Comparison of ENCODE assay signal across 5 cellular contexts in the genomic region with DNA sequence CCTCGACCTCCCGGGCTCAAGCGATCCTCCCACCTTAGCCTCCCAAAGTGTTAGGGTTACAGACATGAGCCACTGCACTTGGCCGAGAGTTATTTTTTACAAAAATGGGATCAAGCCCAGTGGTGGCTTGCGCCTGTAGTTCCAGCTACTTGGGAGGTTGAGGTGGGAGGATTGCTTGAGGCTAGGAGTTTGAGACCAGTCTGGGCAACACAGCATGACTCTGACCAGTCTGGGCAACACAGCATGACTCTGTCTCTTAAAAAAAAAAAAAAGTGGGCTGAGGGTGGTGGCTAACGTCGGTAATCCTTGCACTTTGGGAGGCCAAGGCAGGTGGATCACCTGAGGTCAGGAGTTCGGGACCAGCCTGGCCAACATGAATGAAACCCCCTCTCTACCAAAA. TPM values are rescaled to one million over a fixed set of nuclear protein-coding genes. Genes with fewer than 3 reads are reported as not detected.
DNase-seq lines count a peak whose midpoint lies in the region; FAIRE-seq and TF ChIP-seq lines count a peak whose summit lies in the region.
"Not testable (repeated sequence)": the region's sequence is repeated elsewhere in the genome, so short reads cannot be mapped to it uniquely, and the experiment has no call there.

No MANE protein-coding gene starts in this region.

- not testable (repeated sequence) for H3K18ac ChIP-seq in H1 (ENCODE audit: extremely low read depth, low read length); trophoblast cell (ENCODE audit: low read length)

- not testable (repeated sequence) for H3K9ac ChIP-seq in Loucy (ENCODE audit: low read depth, low read length, poor library complexity, severe bottlenecking); H1 (replicated peaks in 1 of 4; ENCODE audit: extremely low read depth in 1 of 4, low read depth in 3 of 4, low read length in 3 of 4); trophoblast cell (ENCODE audit: low read length)

- not testable (repeated sequence) for H3K9me3 Mint-ChIP-seq in activated naive CD4-positive, alpha-beta T cell treated with anti-CD3 and anti-CD28 coated beads, Interleukin-2, amount 50 U/mL, for 24 hours

- TF ChIP-seq CTCF in HEK293 (tag by site-specific recombination; IDR thresholded peaks at IDR 0.05); Loucy (conservative IDR thresholded peaks at IDR 0.05; ENCODE audit: low read length); H1 (IDR thresholded peaks at IDR 0.05; ENCODE audit: control extremely low read depth in 1 of 3, insufficient read depth in 1 of 3, low read depth in 1 of 3, low read length in 3 of 3): not testable (repeated sequence)

- not testable (repeated sequence) for H3K27ac ChIP-seq in HEK293 (ENCODE audit: extremely low read depth, low read depth, low read length); H1 (ENCODE audit: low read depth, low read length); trophoblast cell (ENCODE audit: low read depth, low read length)

- not testable (repeated sequence) for H3F3A ChIP-seq in Loucy (ENCODE audit: low read depth)

- H3K4me1 Mint-ChIP-seq in activated naive CD4-positive, alpha-beta T cell treated with anti-CD3 and anti-CD28 coated beads, Interleukin-2, amount 50 U/mL, for 24 hours = peaks cover 70% of the 10 kb centered on the region

- H3K4me1 ChIP-seq in HEK293 (ENCODE audit: control insufficient read depth, insufficient read depth, low read length) = peaks cover 29% of the 10 kb centered on the region
- peaks cover 64% of the 10 kb centered on the region for H3K4me1 ChIP-seq in Loucy (ENCODE audit: insufficient read depth, low read length, poor library complexity, severe bottlenecking)
- not testable (repeated sequence) for H3K4me1 ChIP-seq in H1 (replicated peaks in 1 of 4; ENCODE audit: control insufficient read depth in 3 of 4, insufficient read depth in 4 of 4, low read length in 3 of 4); trophoblast cell (ENCODE audit: control insufficient read depth in 1 of 2, insufficient read depth in 2 of 2, low read length in 2 of 2)

- H3K23ac ChIP-seq in H1 (ENCODE audit: insufficient read length); trophoblast cell (ENCODE audit: low read length): not testable (repeated sequence)

- H3K27me3 ChIP-seq in Loucy (ENCODE audit: insufficient read depth, low read length, poor library complexity, severe bottlenecking); H1 (replicated peaks in 1 of 4; ENCODE audit: control insufficient read depth in 3 of 4, extremely low read depth in 1 of 4, insufficient read depth in 3 of 4, low read length in 3 of 4); trophoblast cell (ENCODE audit: insufficient read depth, low read length): not testable (repeated sequence)

- H2BK12ac ChIP-seq in H1 (ENCODE audit: low read depth, low read length); trophoblast cell (ENCODE audit: low read length): not testable (repeated sequence)

- H4K8ac ChIP-seq in H1 (ENCODE audit: extremely low read depth, insufficient read depth, low read length) = peak overlapping the region; percentile 62; the same call in 1 of the 2 replicates
- not testable (repeated sequence) for H4K8ac ChIP-seq in trophoblast cell (ENCODE audit: low read depth, low read length)

- not testable (repeated sequence) for H3K23me2 ChIP-seq in H1 (ENCODE audit: low read depth, low read length)

- H3K27me3 Mint-ChIP-seq in activated naive CD4-positive, alpha-beta T cell treated with anti-CD3 and anti-CD28 coated beads, Interleukin-2, amount 50 U/mL, for 24 hours = not testable (repeated sequence)

- CTCF ChIA-PET in HEK293 (lab: Yijun Ruan, JAX) = interaction anchor here (1.0 kb wide), 1 partner anchor 46 kb away, joined by 5 read pairs; no protein-coding TSS in a partner anchor
- CTCF ChIA-PET in H1 (lab: Charles Lee; ENCODE audit: partially characterized antibody) = interaction anchor here (1.0 kb wide), 1 partner anchor 95 kb away, joined by 3 read pairs; no protein-coding TSS in a partner anchor

- not testable (repeated sequence) for H3K14ac ChIP-seq in H1 (ENCODE audit: insufficient read length); trophoblast cell (ENCODE audit: low read length)

- not testable (repeated sequence) for H3K4ac ChIP-seq in H1 (replicated peaks; ENCODE audit: insufficient read length, low read depth, low read length)
- H3K4ac ChIP-seq in trophoblast cell (ENCODE audit: low read depth, low read length) = peak overlapping the region; percentile 80

- H2BK5ac ChIP-seq in H1 (ENCODE audit: low read depth, low read length); trophoblast cell (ENCODE audit: low read depth, low read length, poor library complexity): not testable (repeated sequence)

- H3K4me3 Mint-ChIP-seq in activated naive CD4-positive, alpha-beta T cell treated with anti-CD3 and anti-CD28 coated beads, Interleukin-2, amount 50 U/mL, for 24 hours = peak overlapping the region; percentile 7

- H4K12ac ChIP-seq in trophoblast cell (ENCODE audit: low read depth, low read length) = not testable (repeated sequence)

- POLR2A ChIA-PET in HEK293 (lab: Yijun Ruan, JAX) = not testable (repeated sequence)
- POLR2A ChIA-PET in H1 (lab: Charles Lee; ENCODE audit: partially characterized antibody) = interaction anchor here (1.0 to 1.1 kb wide), 2 partner anchors 34 to 96 kb away, joined by 3 read pairs; no protein-coding TSS in a partner anchor

- H4K20me1 ChIP-seq in Loucy (ENCODE audit: insufficient read depth, low read length, poor library complexity, severe bottlenecking) (peaks cover 85% of the 10 kb centered on the region), H1 (replicated peaks in 1 of 2; ENCODE audit: control insufficient read depth in 1 of 2, insufficient read depth in 2 of 2, low read length in 2 of 2) (peaks cover 2 to 20% of the 10 kb centered on the region in 2 experiments)

- H4K91ac ChIP-seq in H1 (replicated peaks; ENCODE audit: insufficient read length, low read length); trophoblast cell (ENCODE audit: low read depth, low read length): not testable (repeated sequence)

- H3K27ac Mint-ChIP-seq in activated naive CD4-positive, alpha-beta T cell treated with anti-CD3 and anti-CD28 coated beads, Interleukin-2, amount 50 U/mL, for 24 hours = not testable (repeated sequence)

- TF ChIP-seq EP300 in H1 (IDR thresholded peaks at IDR 0.05; ENCODE audit: borderline replicate concordance in 1 of 2, low read depth in 2 of 2, low read length in 2 of 2) = not testable (repeated sequence)

- H3K79me2 ChIP-seq in Loucy (ENCODE audit: insufficient read depth, low read length) (peaks cover 93% of the 10 kb centered on the region), H1 (ENCODE audit: control insufficient read depth in 1 of 2, insufficient read depth in 2 of 2, low read length in 2 of 2) (peaks cover 26 to 86% of the 10 kb centered on the region in 2 experiments), trophoblast cell (ENCODE audit: control insufficient read depth, insufficient read depth, low read length, poor library complexity) (peaks cover 16% of the 10 kb centered on the region)

- DNase-seq in H1 (ENCODE audit: low read depth in 1 of 2, low spot score in 2 of 2); trophoblast cell: not testable (repeated sequence)

- H3K4me3 ChIP-seq in HEK293 (ENCODE audit: low read depth, low read length); H1 (ENCODE audit: extremely low read depth in 1 of 4, insufficient read depth in 2 of 4, low read depth in 3 of 4, low read length in 4 of 4); trophoblast cell (ENCODE audit: low read depth, low read length): not testable (repeated sequence)
- peak overlapping the region; percentile 45 for H3K4me3 ChIP-seq in Loucy (ENCODE audit: low read length, poor library complexity, severe bottlenecking)

- not testable (repeated sequence) for TF ChIP-seq POLR2A in H1 (IDR thresholded peaks at IDR 0.05; ENCODE audit: control extremely low read depth in 1 of 2, low read depth in 2 of 2, low read length in 2 of 2)

- H3K4me2 ChIP-seq in Loucy (ENCODE audit: low read depth, low read length, poor library complexity, severe bottlenecking) = peak overlapping the region; percentile 98
- not testable (repeated sequence) for H3K4me2 ChIP-seq in H1 (ENCODE audit: insufficient read depth in 1 of 2, low read depth in 2 of 2, low read length in 2 of 2); trophoblast cell (ENCODE audit: low read length)

- WGBS in H1 (ENCODE audit: extremely low coverage in 1 of 2, insufficient coverage in 1 of 2, insufficient read length in 1 of 2, insufficient replicate concordance in 2 of 2, low coverage in 1 of 2, low lambda C conversion rate in 2 of 2, missing lambda C conversion rate in 1 of 2), 2 experiments = 86% methylated on average over 8 of the region's 8 CpGs; no CpG with 5 or more reads in 1 of the 2 experiments
- no CpG with 5 or more reads among the region's 8 CpGs for WGBS in trophoblast cell (ENCODE audit: extremely low coverage, insufficient coverage, insufficient read length)

- not testable (repeated sequence) for H2BK20ac ChIP-seq in H1 (ENCODE audit: low read length)

- H3K9me3 ChIP-seq in HEK293 (ENCODE audit: control insufficient read depth, insufficient read depth, low read depth, low read length); Loucy (ENCODE audit: insufficient read depth, low read depth, low read length); H1 (ENCODE audit: insufficient read depth in 2 of 2, low read depth in 1 of 2, low read length in 1 of 2); trophoblast cell (ENCODE audit: insufficient read depth, low read depth, low read length): not testable (repeated sequence)

- not testable (repeated sequence) for TF ChIP-seq RAD21 in H1 (IDR thresholded peaks at IDR 0.05 in 1 of 2, conservative IDR thresholded peaks at IDR 0.05 in 1 of 2; ENCODE audit: low read depth in 2 of 2, low read length in 2 of 2)

- not testable (repeated sequence) for H2BK15ac ChIP-seq in H1 (ENCODE audit: low read length)

- not testable (repeated sequence) for H2AK5ac ChIP-seq in H1 (ENCODE audit: low read depth, low read length); trophoblast cell (ENCODE audit: low read length)

- H4K5ac ChIP-seq in H1 (ENCODE audit: insufficient read length, low read depth, low read length) = not testable (repeated sequence)

- FAIRE-seq in H1 (lab: Jason Lieb, UNC) = not testable (repeated sequence)

- H3K9me2 ChIP-seq in Loucy (replicated peaks; ENCODE audit: low read depth, low read length) = not testable (repeated sequence)

- not testable (repeated sequence) for H3K36me3 Mint-ChIP-seq in activated naive CD4-positive, alpha-beta T cell treated with anti-CD3 and anti-CD28 coated beads, Interleukin-2, amount 50 U/mL, for 24 hours

- not testable (repeated sequence) for H3K56ac ChIP-seq in H1 (replicated peaks; ENCODE audit: insufficient read length, low read depth, low read length)

- H3K36me3 ChIP-seq in HEK293 (ENCODE audit: control insufficient read depth in 2 of 2, insufficient read depth in 1 of 2, low read length in 2 of 2); Loucy (ENCODE audit: insufficient read depth, low read length); H1 (ENCODE audit: control insufficient read depth in 2 of 4, insufficient read depth in 4 of 4, low read length in 3 of 4); trophoblast cell (ENCODE audit: control insufficient read depth in 1 of 2, insufficient read depth in 2 of 2, low read length in 2 of 2): not testable (repeated sequence)

- H3K79me1 ChIP-seq in H1 (ENCODE audit: low read depth, low read length); trophoblast cell (ENCODE audit: low read length): not testable (repeated sequence)

- H2BK120ac ChIP-seq in H1 (replicated peaks; ENCODE audit: low read depth, low read length); trophoblast cell (ENCODE audit: insufficient read depth, low read length, poor library complexity): not testable (repeated sequence)

- H2AFZ ChIP-seq in Loucy (ENCODE audit: low read length); H1 (ENCODE audit: low read length); trophoblast cell (ENCODE audit: insufficient read depth, low read length, poor library complexity): not testable (repeated sequence)

RNA-seq across cellular contexts. Expression of gene ADIPOR2, which starts 4.2 kb away (rescaled TPM):
- total RNA-seq in H1 (2021; fragmentation: NEBNext Ultra II Directional; extraction: Animal tissue kit (Norgen Biotek cat#: 25700)) = 46.4 and 50.8 TPM in 2 replicates
- 13.9 and 17.5 TPM in 2 replicates for polyA plus RNA-seq in H1 (2011; rRNA removed)
- polyA plus RNA-seq in H1 (2011; cell fraction: cytosol; rRNA removed) = 15.7 TPM
- polyA plus RNA-seq in H1 (2011; cell fraction: nucleus; rRNA removed) = 10.5 TPM
- 25.0 to 33.0 TPM (median 29.1 TPM) in 4 replicates for polyA plus RNA-seq in H1 (2012, experiment 1 of 2)
- 5.8 TPM for polyA plus RNA-seq in H1 (2012, experiment 2 of 2)
- 22.5 TPM for polyA plus RNA-seq in H1 (2013, experiment 1 of 2)
- polyA plus RNA-seq in H1 (2013, experiment 2 of 2) = 28.5 TPM
- 28.8 and 29.0 TPM in 2 replicates for polyA minus RNA-seq in H1 (2011; rRNA and poly(A)+ RNA removed)
- polyA minus RNA-seq in H1 (2011; cell fraction: cytosol; rRNA and poly(A)+ RNA removed) = 12.8 TPM
- 20.7 TPM for polyA minus RNA-seq in H1 (2011; cell fraction: nucleus; rRNA and poly(A)+ RNA removed)
- 37.0 and 37.3 TPM in 2 replicates for polyA plus RNA-seq in trophoblast cell (2013)
